Comparison of ENCODE assay signal across 19 cellular contexts in the genomic region with DNA sequence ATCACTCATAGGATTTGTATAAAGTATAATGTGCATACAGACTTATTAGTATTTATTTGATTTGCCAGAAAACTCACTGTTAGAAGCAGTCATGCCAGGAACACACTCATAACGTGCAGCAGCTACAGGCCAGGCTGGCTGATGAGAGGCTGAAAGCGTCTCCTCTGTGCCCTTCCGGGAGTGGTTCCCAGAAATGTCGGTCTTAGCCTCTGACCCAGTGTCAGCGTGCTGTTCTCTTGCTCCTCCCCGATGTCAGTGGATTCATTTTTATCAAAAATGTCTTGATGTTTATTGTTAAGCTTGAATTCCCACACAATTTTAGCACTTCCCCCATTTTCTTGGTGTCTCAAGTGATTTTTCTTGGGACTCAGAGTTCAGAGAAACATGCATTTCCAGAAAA.
"Had no signal": no experiment of that assay in that cellular context is flagged by ENCODE, and none has a peak within 500 bp of the region (broad histone marks: within the 10 kb centered on the region; RNA-seq: fewer than 3 reads in every experiment).

No MANE protein-coding gene starts in this region.

- ATAC-seq: activated T-cell treated with anti-CD3 and anti-CD28 coated beads, Interleukin-2, amount 50 U/mL, for 4 hours; lower lobe of right lung; pancreas; T-cell had no signal

- H3K9me3 Mint-ChIP-seq: activated naive CD4-positive, alpha-beta T cell treated with anti-CD3 and anti-CD28 coated beads, Interleukin-2, amount 50 U/mL, for 24 hours; activated T-cell treated with anti-CD3 and anti-CD28 coated beads, Interleukin-2, amount 50 U/mL, for 4 hours; immature natural killer cell; naive B cell; T-cell had no signal

- H3K27ac ChIP-seq: lower lobe of right lung, pancreas, SK-N-MC, upper lobe of left lung had no signal

- H3K4me1 Mint-ChIP-seq: activated naive CD4-positive, alpha-beta T cell treated with anti-CD3 and anti-CD28 coated beads, Interleukin-2, amount 50 U/mL, for 24 hours; immature natural killer cell had no signal

- H3K9me3 ChIP-seq: lower lobe of right lung, pancreas, upper lobe of left lung had no signal

- H3K4me3 Mint-ChIP-seq: activated naive CD4-positive, alpha-beta T cell treated with anti-CD3 and anti-CD28 coated beads, Interleukin-2, amount 50 U/mL, for 24 hours; activated T-cell treated with anti-CD3 and anti-CD28 coated beads, Interleukin-2, amount 50 U/mL, for 4 hours; immature natural killer cell; naive B cell; T-cell had no signal

- H3K27me3 ChIP-seq: pancreas, upper lobe of left lung had no signal

- DNase-seq: activated CD4-positive, alpha-beta T cell treated with anti-CD3 and anti-CD28 coated beads, Interleukin-2, amount 50 U/mL, for 4 hours; activated CD4-positive, CD25-positive, alpha-beta regulatory T cell treated with anti-CD3 and anti-CD28 coated beads, Interleukin-2, amount 50 U/mL, for 72 hours; activated effector memory CD4-positive, alpha-beta T cell treated with anti-CD3 and anti-CD28 coated beads, Interleukin-2, amount 50 U/mL, for 16 hours; activated T-cell treated with anti-CD3 and anti-CD28 coated beads, Interleukin-2, amount 50 U/mL, for 4 hours; central memory CD4-positive, alpha-beta T cell; effector CD4-positive, alpha-beta T cell; foreskin melanocyte; immature natural killer cell; lower lobe of right lung; naive B cell; pancreas; stimulated activated CD4-positive, alpha-beta T cell treated with anti-CD3 and anti-CD28 coated beads, Interleukin-2, amount 100 ng/mL, for 48 hours; stimulated activated naive CD4-positive, alpha-beta T cell treated with Interleukin-2 at 50 U/mL for 16 hours; T-cell; T1000; upper lobe of left lung had no signal

- H3K4me3 ChIP-seq: coronary artery, lower lobe of right lung, pancreas, SK-N-MC, upper lobe of left lung had no signal

- H3K27me3 Mint-ChIP-seq: activated naive CD4-positive, alpha-beta T cell treated with anti-CD3 and anti-CD28 coated beads, Interleukin-2, amount 50 U/mL, for 24 hours; naive B cell; T-cell had no signal

- H3K36me3 ChIP-seq: pancreas had no signal

- H3K4me1 ChIP-seq: pancreas, upper lobe of left lung had no signal

- H3K27ac Mint-ChIP-seq: activated naive CD4-positive, alpha-beta T cell treated with anti-CD3 and anti-CD28 coated beads, Interleukin-2, amount 50 U/mL, for 24 hours; T-cell had no signal
